In genomic region chr6:155635416-155635815, GRCh38 we compare ENCODE assay signal across 29 cellular contexts.
"Had no signal": no experiment of that assay in that cellular context is flagged by ENCODE, and none has a peak within 500 bp of the region (broad histone marks: within the 10 kb centered on the region; RNA-seq: fewer than 3 reads in every experiment).

No MANE protein-coding gene starts in this region.

- FAIRE-seq: keratinocyte had no signal

- H3K79me2 ChIP-seq: parathyroid adenoma had no signal

- H3K27me3 ChIP-seq: left lung, neural progenitor cell, neutrophil, right lobe of liver, stomach, testis, thyroid gland, transverse colon, upper lobe of left lung, vagina had no signal

- H3K4me3 ChIP-seq: left lung, lower lobe of right lung, neural progenitor cell, psoas muscle, right lobe of liver, smooth muscle cell, stomach, testis, thyroid gland, transverse colon, upper lobe of left lung, vagina had no signal

- H3K27ac ChIP-seq: left lung, lower lobe of right lung, neural progenitor cell, neutrophil, parathyroid adenoma, psoas muscle, right lobe of liver, stomach, testis, thyroid gland, transverse colon, upper lobe of left lung, vagina had no signal

- H3K36me3 ChIP-seq: left lung, lower lobe of right lung, neural progenitor cell, neutrophil, right lobe of liver, stomach, thyroid gland, transverse colon, upper lobe of left lung, vagina had no signal

- H3K4me2 ChIP-seq: neural progenitor cell, smooth muscle cell had no signal

- H3K27ac Mint-ChIP-seq: mesothelial cell of epicardium; naive B cell; natural killer cell; nephron progenitor cell; neural progenitor cell; stimulated activated naive B cell treated with anti-CD40 and anti-IgM and Interleukin-4, amounts not matched to agents 10 μg/mL and 1 μg/mL and 100 μg/mL, for 72 hours had no signal

- H3K36me3 Mint-ChIP-seq: mesothelial cell of epicardium, natural killer cell, neural progenitor cell had no signal

- H3K4me1 ChIP-seq: left lung, lower lobe of right lung, neural progenitor cell, parathyroid adenoma, psoas muscle, right lobe of liver, stomach, testis, thyroid gland, transverse colon, upper lobe of left lung, vagina had no signal

- H3K4me3 Mint-ChIP-seq: mesothelial cell of epicardium; naive B cell; natural killer cell; nephron progenitor cell; neural progenitor cell; stimulated activated naive B cell treated with anti-CD40 and anti-IgM and Interleukin-4, amounts not matched to agents 10 μg/mL and 1 μg/mL and 100 μg/mL, for 72 hours had no signal

- DNase-seq: kidney glomerular epithelial cell; left colon; left lung; lower lobe of right lung; mesendoderm; naive B cell; natural killer cell; nephron progenitor cell; occipital lobe; psoas muscle; right lobe of liver; stimulated activated CD4-positive, alpha-beta T cell treated with anti-CD3 and anti-CD28 coated beads, Interleukin-1b, Interleukin-23, amount 100 ng/mL, for 48 hours; stimulated activated CD4-positive, alpha-beta T cell treated with anti-CD3 and anti-CD28 coated beads, Interleukin-2, amount 100 ng/mL, for 48 hours; stimulated activated CD4-positive, alpha-beta T cell treated with anti-CD3 and anti-CD28 coated beads, Interleukin-4, amount 100 ng/mL, for 4 hours; stimulated activated CD8-positive, alpha-beta memory T cell treated with anti-CD3 and anti-CD28 coated beads, Interleukin-4, amount 100 ng/mL, for 48 hours; stimulated activated naive B cell treated with anti-CD40 and anti-IgM and Interleukin-4, amounts not matched to agents 10 μg/mL and 1 μg/mL and 100 μg/mL, for 72 hours; stimulated activated naive CD8-positive, alpha-beta T cell treated with anti-CD3 and anti-CD28 coated beads, Interleukin-15, Interleukin-2, amounts not matched to agents 100 U/mL and 50 U/mL, for 24 hours; stomach; testis; thyroid gland; transverse colon; upper lobe of left lung had no signal

- H3K9me3 ChIP-seq: neutrophil, psoas muscle, right lobe of liver, testis, thyroid gland, upper lobe of left lung, vagina had no signal

- H3K9me3 Mint-ChIP-seq: neural progenitor cell had no signal

- H3K4me1 Mint-ChIP-seq: mesothelial cell of epicardium; naive B cell; natural killer cell; stimulated activated naive B cell treated with anti-CD40 and anti-IgM and Interleukin-4, amounts not matched to agents 10 μg/mL and 1 μg/mL and 100 μg/mL, for 72 hours had no signal

- H3K27me3 Mint-ChIP-seq: naive B cell; stimulated activated naive B cell treated with anti-CD40 and anti-IgM and Interleukin-4, amounts not matched to agents 10 μg/mL and 1 μg/mL and 100 μg/mL, for 72 hours had no signal

- H2AFZ ChIP-seq: neural progenitor cell, parathyroid adenoma had no signal
